Comparison of ENCODE assay signal across 8 cellular contexts in the genomic region with DNA sequence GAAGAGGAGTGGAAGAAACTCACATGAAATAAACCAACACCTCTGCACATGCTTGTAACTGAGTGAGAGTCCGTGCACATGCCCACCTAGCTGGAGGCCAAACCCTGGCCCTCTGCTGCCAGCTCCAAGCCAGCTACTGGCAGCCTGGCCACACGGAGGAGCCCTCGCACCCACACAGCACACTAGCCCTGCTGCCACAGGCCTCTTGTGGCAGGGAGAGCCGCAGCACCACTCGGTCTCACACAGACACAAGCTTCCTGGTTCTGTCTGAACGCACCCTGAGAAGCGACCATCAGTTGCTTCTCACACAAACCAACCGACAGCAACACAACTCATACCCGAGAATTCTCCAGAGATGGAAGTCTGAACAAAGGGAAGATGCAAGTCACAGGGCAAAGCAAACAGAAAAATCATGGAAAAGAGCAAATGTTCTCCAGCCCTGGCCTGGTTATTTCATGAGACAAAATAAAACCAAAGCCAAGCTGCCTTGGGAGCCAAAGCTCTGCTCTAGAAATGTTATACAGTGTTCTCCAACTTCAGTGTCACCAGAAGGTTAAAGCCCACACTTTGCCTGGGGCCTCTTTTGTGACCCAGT.
DNase-seq lines count a peak whose midpoint lies in the region; ATAC-seq and TF ChIP-seq lines count a peak whose summit lies in the region.

No MANE protein-coding gene starts in this region.

- TF ChIP-seq CTCF in NB4 (IDR thresholded peaks at IDR 0.05; ENCODE audit: low read depth, low read length) (peak; percentile 57), colonic mucosa (IDR thresholded peaks at IDR 0.05) (peak; percentile 44)

- DNase-seq in NCI-H2081 (lab: John Stamatoyannopoulos, UW) (peak; percentile 17 to 43), NCI-H2081 treated with DMSO at 0.1 percent for 48 hours (lab: John Stamatoyannopoulos, UW) (no peak), NB4 (ENCODE audit: low read depth) (peak; percentile 74), colonic mucosa (peak; percentile 45), midbrain (lab: John Stamatoyannopoulos, UW) (peak; percentile 44), substantia nigra (lab: John Stamatoyannopoulos, UW) (peak in 48 of 49 donors; percentile 4 to 82 (median 60))
- peak; percentile 47 for DNase-seq in activated CD4-positive, alpha-beta T cell treated with anti-CD3 and anti-CD28 coated beads for 1 hour

- H3K9ac ChIP-seq in colonic mucosa (ENCODE audit: low read depth in 2 of 2, low read length in 2 of 2): no peak overlapping the region

- H3K9me3 ChIP-seq in colonic mucosa: no peaks in the 10 kb centered on the region

- H3K27me3 ChIP-seq in colonic mucosa: no peaks in the 10 kb centered on the region

- intact Hi-C loops in colonic mucosa (cut with DNase I): loop anchor here (5.0 kb wide), 1 partner anchor 35 kb away; no protein-coding TSS in a partner anchor

- no peaks in the 10 kb centered on the region for H3K36me3 ChIP-seq in colonic mucosa

- no peak for TF ChIP-seq POLR2A in NB4 (IDR thresholded peaks at IDR 0.05; ENCODE audit: extremely low read depth, insufficient read length)

- H3K27ac ChIP-seq in colonic mucosa (no peak overlapping the region), substantia nigra (ENCODE audit: low read depth, low read length, poor library complexity, severe bottlenecking) (peak overlapping the region; percentile 16)

- H3K4me3 ChIP-seq in NB4 (ENCODE audit: low read depth, low read length): no peak overlapping the region
- no peak overlapping the region for H3K4me3 ChIP-seq in colonic mucosa

- H3K4me1 ChIP-seq in colonic mucosa: no peaks in the 10 kb centered on the region

- ATAC-seq in HG02588 (IDR thresholded peaks at IDR 0.05; ENCODE audit: unreplicated experiment): peak; percentile 82
